ENCODE assay signal across 2 cellular contexts in genomic region chr17:32157225-32157624, GRCh38.
A peak's percentile ranks its signal among the peaks of the same experiment; 100 is the strongest.
TF ChIP-seq lines count a peak whose summit lies in the region.

No MANE protein-coding gene starts in this region.

TF ChIP-seq in SK-N-SH, 30 proteins besides CTCF, POLR2A, EP300 and RAD21 (continued from another document):
- TF ChIP-seq POLR2AphosphoS5 (IDR thresholded peaks at IDR 0.05; ENCODE audit: low read depth, low read length), result no peak
- peak; percentile 45; the same call in 1 of the 2 replicates for TF ChIP-seq NFIC (IDR thresholded peaks at IDR 0.05; ENCODE audit: borderline replicate concordance)
- TF ChIP-seq TAF1 (IDR thresholded peaks at IDR 0.05; ENCODE audit: borderline replicate concordance, low read depth, low read length), result no peak
- no peak for TF ChIP-seq USF1 (IDR thresholded peaks at IDR 0.05; ENCODE audit: borderline replicate concordance, low read depth)
- TF ChIP-seq, protein P1, sequence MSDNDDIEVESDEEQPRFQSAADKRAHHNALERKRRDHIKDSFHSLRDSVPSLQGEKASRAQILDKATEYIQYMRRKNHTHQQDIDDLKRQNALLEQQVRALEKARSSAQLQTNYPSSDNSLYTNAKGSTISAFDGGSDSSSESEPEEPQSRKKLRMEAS (IDR thresholded peaks at IDR 0.05; ENCODE audit: low read depth), result 0 out of 2 replicates have a peak, but pooled peaks have one; percentile 26
- TF ChIP-seq EZH2phosphoT487 (IDR thresholded peaks at IDR 0.05; ENCODE audit: borderline replicate concordance, low read depth), result no peak
- TF ChIP-seq JUND (IDR thresholded peaks at IDR 0.05), result peak; percentile 41
- no peak for TF ChIP-seq NRF1 (IDR thresholded peaks at IDR 0.05; ENCODE audit: low read depth, low read length)
- no peak for TF ChIP-seq SIN3A (IDR thresholded peaks at IDR 0.05; ENCODE audit: borderline replicate concordance, low read depth, low read length)
- peak; percentile 46; the same call in 1 of the 2 replicates for TF ChIP-seq TCF12 (IDR thresholded peaks at IDR 0.05)
- TF ChIP-seq MEF2A (IDR thresholded peaks at IDR 0.05; ENCODE audit: borderline replicate concordance, low read depth), result no peak
- no peak for TF ChIP-seq FOXJ3 (CRISPR knock-in tag; IDR thresholded peaks at IDR 0.05)

TF ChIP-seq in SK-N-SH treated with all-trans-retinoic acid at 6 μM for 48 hours, 23 proteins besides CTCF, POLR2A, EP300 and RAD21 (continued from another document):
- no peak for TF ChIP-seq PPARA (CRISPR knock-in tag; IDR thresholded peaks at IDR 0.05; ENCODE audit: borderline replicate concordance)
- no peak for TF ChIP-seq ZFP3 (CRISPR knock-in tag; IDR thresholded peaks at IDR 0.05)
- no peak for TF ChIP-seq ZFP30 (CRISPR knock-in tag; IDR thresholded peaks at IDR 0.05)
- no peak for TF ChIP-seq ARNTL (CRISPR knock-in tag; IDR thresholded peaks at IDR 0.05; ENCODE audit: borderline replicate concordance, low read depth)
- no peak for TF ChIP-seq TCF4 (CRISPR knock-in tag; IDR thresholded peaks at IDR 0.05; ENCODE audit: borderline replicate concordance)
- no peak for TF ChIP-seq CSDC2 (CRISPR knock-in tag; IDR thresholded peaks at IDR 0.05)
- no peak for TF ChIP-seq TOX (CRISPR knock-in tag; IDR thresholded peaks at IDR 0.05; ENCODE audit: borderline replicate concordance)
